ENCODE assay signal across 35 cellular contexts in the genomic region with DNA sequence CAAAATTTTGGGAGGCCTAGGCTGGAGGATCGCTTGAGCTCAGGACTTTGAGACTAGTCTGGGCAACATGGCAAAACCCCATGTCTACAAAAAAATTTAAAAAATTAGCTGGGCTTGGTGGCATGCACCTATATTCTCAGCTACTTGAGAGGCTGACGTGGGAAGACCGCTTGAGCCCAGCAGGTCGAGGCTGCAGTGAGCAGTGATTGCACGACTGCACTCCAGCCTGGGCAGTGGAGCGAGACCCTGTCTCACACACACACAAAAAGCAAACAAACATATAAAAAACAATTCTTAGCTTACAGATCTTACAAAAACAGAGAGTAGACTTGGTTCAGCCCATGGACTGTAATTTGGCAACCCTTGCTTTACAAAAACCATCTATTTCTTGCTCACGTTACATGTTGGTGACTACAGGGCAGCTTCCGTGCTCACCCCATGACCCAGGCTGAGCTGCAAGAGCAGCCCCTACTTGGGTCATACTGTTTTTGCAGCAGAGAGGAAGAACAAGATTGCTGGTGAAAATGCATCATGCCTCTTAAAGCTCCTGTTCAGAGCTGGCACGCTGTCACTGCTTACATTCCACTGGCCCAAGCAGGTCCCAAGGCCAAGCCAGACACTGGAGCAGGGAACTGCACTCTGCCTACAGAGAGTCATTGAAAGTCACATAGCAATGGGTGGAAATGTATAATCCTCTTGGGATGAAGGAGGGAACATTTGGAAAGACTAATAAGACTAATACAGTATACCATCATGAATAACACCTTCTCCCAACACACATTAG. TPM values are rescaled to one million over a fixed set of nuclear protein-coding genes. Genes with fewer than 3 reads are reported as not detected.
"Had no signal": no experiment of that assay in that cellular context is flagged by ENCODE, and none has a peak within 500 bp of the region (broad histone marks: within the 10 kb centered on the region; RNA-seq: fewer than 3 reads in every experiment).

No MANE protein-coding gene starts in this region.

- H3K27ac Mint-ChIP-seq: activated CD4-positive, alpha-beta memory T cell treated with anti-CD3 and anti-CD28 coated beads, Interleukin-2, amount 10 ng/mL, durations not matched to agents 7 days and 5 days; activated CD8-positive, alpha-beta memory T cell treated with anti-CD3 and anti-CD28 coated beads, Interleukin-2, amount 10 ng/mL, durations not matched to agents 7 days and 5 days; activated naive CD4-positive, alpha-beta T cell treated with anti-CD3 and anti-CD28 coated beads, Interleukin-2, amount 10 ng/mL, durations not matched to agents 7 days and 5 days; activated naive CD8-positive, alpha-beta T cell; activated naive CD8-positive, alpha-beta T cell treated with anti-CD3 and anti-CD28 coated beads, Interleukin-2, amount 50 U/mL, for 24 hours; T-cell; T-helper 17 cell had no signal

- H3K9me3 Mint-ChIP-seq: activated CD4-positive, alpha-beta memory T cell treated with anti-CD3 and anti-CD28 coated beads, Interleukin-2, amount 10 ng/mL, durations not matched to agents 7 days and 5 days; activated naive CD4-positive, alpha-beta T cell treated with anti-CD3 and anti-CD28 coated beads, Interleukin-2, amount 10 ng/mL, durations not matched to agents 7 days and 5 days; activated naive CD8-positive, alpha-beta T cell treated with anti-CD3 and anti-CD28 coated beads, Interleukin-2, amount 50 U/mL, for 24 hours; T-cell had no signal

- H3K36me3 Mint-ChIP-seq: activated CD8-positive, alpha-beta memory T cell treated with anti-CD3 and anti-CD28 coated beads, Interleukin-2, amount 10 ng/mL, durations not matched to agents 7 days and 5 days; activated naive CD4-positive, alpha-beta T cell treated with anti-CD3 and anti-CD28 coated beads, Interleukin-2, amount 10 ng/mL, durations not matched to agents 7 days and 5 days; activated naive CD8-positive, alpha-beta T cell; T-cell had no signal

- H3K4me3 ChIP-seq: PC-9 had no signal

- DNase-seq: activated CD4-positive, alpha-beta memory T cell treated with anti-CD3 and anti-CD28 coated beads, Interleukin-2, amount 10 ng/mL, durations not matched to agents 7 days and 5 days; activated CD4-positive, alpha-beta T cell treated with anti-CD3 and anti-CD28 coated beads for 1 hour; activated CD4-positive, alpha-beta T cell treated with anti-CD3 and anti-CD28 coated beads for 48 hours; activated CD4-positive, CD25-positive, alpha-beta regulatory T cell; activated CD8-positive, alpha-beta memory T cell treated with anti-CD3 and anti-CD28 coated beads for 24 hours; activated CD8-positive, alpha-beta memory T cell treated with anti-CD3 and anti-CD28 coated beads, Interleukin-2, amount 10 ng/mL, durations not matched to agents 7 days and 5 days; activated CD8-positive, alpha-beta memory T cell treated with anti-CD3 and anti-CD28 coated beads, Interleukin-2, amount 50 U/mL, for 48 hours; activated effector memory CD4-positive, alpha-beta T cell treated with Interleukin-2 at 50 U/mL for 16 hours; activated naive CD4-positive, alpha-beta T cell treated with anti-CD3 and anti-CD28 coated beads, Interleukin-2, amount 10 ng/mL, durations not matched to agents 7 days and 5 days; activated naive CD8-positive, alpha-beta T cell treated with anti-CD3 and anti-CD28 coated beads, Interleukin-2, amount 50 U/mL, for 24 hours; activated T-cell treated with anti-CD3 and anti-CD28 coated beads, Interleukin-2, amount 50 U/mL, for 48 hours; amniotic stem cell; aorta; brain microvascular endothelial cell; central memory CD4-positive, alpha-beta T cell; MM.1S; MV-4-11; NCI-H1092; NCI-H146; NCI-H187; NCI-H2029 treated with DMSO at 0.1 percent for 48 hours; NCI-H2107; NCI-H2171; NCI-H510A; NCI-H526; NCI-H748 treated with DMSO at 0.1 percent for 48 hours; NK-92 treated with Interleukin-12 subunit alpha and Interleukin-12 subunit beta, amount 100 ng/mL, for 24 hours; SIG-M5; T-cell; T-helper 17 cell had no signal

- H3K36me3 ChIP-seq: brain microvascular endothelial cell had no signal

- H3K27me3 Mint-ChIP-seq: activated naive CD8-positive, alpha-beta T cell had no signal

- H3K4me2 ChIP-seq: PC-9 had no signal

- H3K27ac ChIP-seq: brain microvascular endothelial cell, PC-9, RWPE1, VCaP had no signal

- H2AFZ ChIP-seq: PC-9 had no signal

- FAIRE-seq: RCC 7860 had no signal

- H3K4me3 Mint-ChIP-seq: activated CD4-positive, alpha-beta memory T cell treated with anti-CD3 and anti-CD28 coated beads, Interleukin-2, amount 10 ng/mL, durations not matched to agents 7 days and 5 days; activated CD8-positive, alpha-beta memory T cell treated with anti-CD3 and anti-CD28 coated beads, Interleukin-2, amount 10 ng/mL, durations not matched to agents 7 days and 5 days; activated naive CD4-positive, alpha-beta T cell treated with anti-CD3 and anti-CD28 coated beads, Interleukin-2, amount 10 ng/mL, durations not matched to agents 7 days and 5 days; activated naive CD8-positive, alpha-beta T cell; activated naive CD8-positive, alpha-beta T cell treated with anti-CD3 and anti-CD28 coated beads, Interleukin-2, amount 50 U/mL, for 24 hours; T-cell; T-helper 17 cell had no signal

- H3K27me3 ChIP-seq: brain microvascular endothelial cell had no signal

RNA-seq across cellular contexts. Expression of a gene that starts 13.4 kb away (rescaled TPM):
- total RNA-seq: T-helper 17 cell had no signal
